In the genomic region with DNA sequence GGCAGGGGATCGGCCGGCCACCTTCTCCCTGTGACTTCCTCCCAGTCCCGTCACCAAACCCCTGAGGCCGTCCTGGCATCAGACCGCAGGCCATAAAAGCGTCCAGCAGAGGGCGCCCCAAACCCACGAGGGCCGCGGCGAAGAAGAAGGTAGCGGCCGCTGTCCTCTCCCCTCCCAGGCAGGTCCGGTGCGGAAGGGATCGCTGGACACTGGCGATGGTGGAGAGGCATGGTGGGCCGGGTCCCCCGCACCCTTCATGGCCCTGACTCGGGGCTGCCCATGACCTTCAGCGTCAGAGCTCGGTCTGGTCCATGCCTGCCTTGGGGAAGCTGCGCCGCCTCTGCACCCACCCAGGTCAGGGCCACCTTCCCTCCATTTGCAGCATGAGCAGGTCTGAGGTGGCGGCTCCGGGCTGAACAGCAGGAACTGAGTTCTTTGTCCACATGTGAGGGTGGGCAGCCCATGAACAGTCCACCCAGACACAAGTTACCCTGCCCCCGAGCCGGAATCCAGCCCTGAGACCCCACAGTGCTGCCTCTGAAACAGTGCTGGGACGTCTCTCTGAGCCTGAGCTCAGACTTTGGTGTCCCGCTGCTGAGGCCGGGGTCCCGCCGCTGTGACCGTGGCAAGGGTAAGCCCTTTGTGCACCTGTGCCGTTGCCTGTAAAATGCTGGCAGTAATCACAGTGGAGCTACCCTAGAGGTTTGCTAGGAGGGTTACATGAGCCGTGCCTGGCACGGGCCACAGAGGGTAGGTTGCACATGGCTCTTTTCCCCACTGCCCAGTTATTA, we compare ENCODE assay signal across 1 cellular context.
TF ChIP-seq lines count a peak whose summit lies in the region.

No MANE protein-coding gene starts in this region.

TF ChIP-seq in GM12878, 131 proteins besides CTCF, POLR2A, EP300 and RAD21 (continued from another document):
- TF ChIP-seq SPI1 (IDR thresholded peaks at IDR 0.05; ENCODE audit: borderline replicate concordance, insufficient read depth, low read depth, low read length) (peak; percentile 72), YY1 (IDR thresholded peaks at IDR 0.05; ENCODE audit: low read depth, low read length) (peak; percentile 80), IKZF2 (IDR thresholded peaks at IDR 0.05) (peak; percentile 14 to 19; a peak in 1 of 4 replicates), MXI1 (IDR thresholded peaks at IDR 0.05; ENCODE audit: low read depth, low read length) (no peak), RELA (IDR thresholded peaks at IDR 0.05; ENCODE audit: borderline replicate concordance, partially characterized antibody) (peak; percentile 55), SMC3 (IDR thresholded peaks at IDR 0.05; ENCODE audit: borderline replicate concordance, low read length) (peak; percentile 99), MYC (IDR thresholded peaks at IDR 0.05; ENCODE audit: insufficient read depth, insufficient read length, insufficient replicate concordance, low read length, severe bottlenecking) (no peak), POLR2AphosphoS2 (IDR thresholded peaks at IDR 0.05; ENCODE audit: low read depth, low read length) (no peak), TBL1XR1 (IDR thresholded peaks at IDR 0.05; ENCODE audit: low read depth, low read length) (no peak), SMARCA5 (IDR thresholded peaks at IDR 0.05) (peak; percentile 29; the same call in 1 of the 2 replicates), RB1 (IDR thresholded peaks at IDR 0.05; ENCODE audit: borderline replicate concordance) (0 out of 2 replicates have a peak, but pooled peaks have one; percentile 46), GATAD2B (conservative IDR thresholded peaks at IDR 0.05; ENCODE audit: low read depth) (peak; percentile 77; the same call in 1 of the 2 replicates), LARP7 (IDR thresholded peaks at IDR 0.05) (peak; percentile 73), ZNF207 (IDR thresholded peaks at IDR 0.05; ENCODE audit: borderline replicate concordance) (0 out of 2 replicates have a peak, but pooled peaks have one; percentile 42), CBX3 (IDR thresholded peaks at IDR 0.05; ENCODE audit: borderline replicate concordance, low read depth) (no peak), SREBF1 (IDR thresholded peaks at IDR 0.05; ENCODE audit: low read length) (no peak), MEF2A (IDR thresholded peaks at IDR 0.05; ENCODE audit: insufficient read depth, low read depth, low read length) (0 out of 2 replicates have a peak, but pooled peaks have one; percentile 36), IRF4 (IDR thresholded peaks at IDR 0.05; ENCODE audit: low read depth, low read length) (0 out of 2 replicates have a peak, but pooled peaks have one; percentile 31), ZNF24 (IDR thresholded peaks at IDR 0.05) (0 out of 2 replicates have a peak, but pooled peaks have one; percentile 13), RUNX3 (IDR thresholded peaks at IDR 0.05; ENCODE audit: low read length) (peak; percentile 94), POU2F2 (IDR thresholded peaks at IDR 0.05; ENCODE audit: borderline replicate concordance, low read depth, low read length) (0 out of 3 replicates have a peak, but pooled peaks have one; percentile 18), MTA2 (IDR thresholded peaks at IDR 0.05; ENCODE audit: low read depth) (no peak)
- TF ChIP-seq, protein P1, sequence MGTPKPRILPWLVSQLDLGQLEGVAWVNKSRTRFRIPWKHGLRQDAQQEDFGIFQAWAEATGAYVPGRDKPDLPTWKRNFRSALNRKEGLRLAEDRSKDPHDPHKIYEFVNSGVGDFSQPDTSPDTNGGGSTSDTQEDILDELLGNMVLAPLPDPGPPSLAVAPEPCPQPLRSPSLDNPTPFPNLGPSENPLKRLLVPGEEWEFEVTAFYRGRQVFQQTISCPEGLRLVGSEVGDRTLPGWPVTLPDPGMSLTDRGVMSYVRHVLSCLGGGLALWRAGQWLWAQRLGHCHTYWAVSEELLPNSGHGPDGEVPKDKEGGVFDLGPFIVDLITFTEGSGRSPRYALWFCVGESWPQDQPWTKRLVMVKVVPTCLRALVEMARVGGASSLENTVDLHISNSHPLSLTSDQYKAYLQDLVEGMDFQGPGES (IDR thresholded peaks at IDR 0.05): no peak
